ENCODE assay signal across 8 cellular contexts in genomic region chr17:80101946-80102706, GRCh38. TPM values are rescaled to one million over a fixed set of nuclear protein-coding genes. Genes with fewer than 3 reads are reported as not detected.
A peak's percentile ranks its signal among the peaks of the same experiment; 100 is the strongest.
DNase-seq lines count a peak whose midpoint lies in the region; ATAC-seq and TF ChIP-seq lines count a peak whose summit lies in the region.

No MANE protein-coding gene starts in this region.

- H3K4me2 ChIP-seq in PC-3 (ENCODE audit: low read length) = peak overlapping the region; percentile 99
- peak overlapping the region; percentile 99 for H3K4me2 ChIP-seq in smooth muscle cell

- H3K9me3 Mint-ChIP-seq in immature natural killer cell = peaks cover 0 to 1% (median 0%) of the 10 kb centered on the region in 6 donors

- TF ChIP-seq CTCF in GM10266 (IDR thresholded peaks at IDR 0.05; ENCODE audit: control insufficient read depth, insufficient read depth, low read depth, missing control alignments) = no peak
- no peak for TF ChIP-seq CTCF in PC-3 (conservative IDR thresholded peaks at IDR 0.05; ENCODE audit: low read depth, low read length)
- no peak for TF ChIP-seq CTCF in breast epithelium (IDR thresholded peaks at IDR 0.05)
- TF ChIP-seq CTCF in smooth muscle cell (IDR thresholded peaks at IDR 0.05; ENCODE audit: borderline replicate concordance, insufficient read depth, poor library complexity, severe bottlenecking) = no peak

- no peaks in the 10 kb centered on the region for H3K36me3 Mint-ChIP-seq in immature natural killer cell

- H3K4me1 ChIP-seq in PC-3 (ENCODE audit: insufficient read depth, low read length) (peaks cover 18% of the 10 kb centered on the region), breast epithelium (peaks cover 10% of the 10 kb centered on the region in 2 donors), smooth muscle cell (ENCODE audit: low read depth) (peaks cover 5% of the 10 kb centered on the region)

- H3K36me3 ChIP-seq in PC-3 (ENCODE audit: low read depth, low read length) (no peaks in the 10 kb centered on the region), breast epithelium (no peaks in the 10 kb centered on the region), smooth muscle cell (ENCODE audit: low read depth) (no peaks in the 10 kb centered on the region)

- ATAC-seq in HG02943 (IDR thresholded peaks at IDR 0.05; ENCODE audit: low read depth, unreplicated experiment) = peak; percentile 24
- ATAC-seq in PC-3 = peak; percentile 35
- ATAC-seq in HG03520 (IDR thresholded peaks at IDR 0.05; ENCODE audit: unreplicated experiment) = no peak

- H3K27ac ChIP-seq in PC-3 (ENCODE audit: low read length) (no peak overlapping the region), breast epithelium (peak overlapping the region; percentile 83 to 96), smooth muscle cell (ENCODE audit: low read depth) (no peak overlapping the region)

- POLR2A ChIA-PET in PC-3 (lab: Charles Lee; ENCODE audit: unreplicated experiment) = interaction anchor here (0.6 to 1.0 kb wide), 5 partner anchors 43 to 1098 kb away, joined by 3 to 6 read pairs (median 3); no protein-coding TSS in a partner anchor

- H3K27me3 ChIP-seq in PC-3 (ENCODE audit: low read length) = no peaks in the 10 kb centered on the region
- H3K27me3 ChIP-seq in breast epithelium = no peaks in the 10 kb centered on the region
- no peaks in the 10 kb centered on the region for H3K27me3 ChIP-seq in smooth muscle cell (ENCODE audit: low read depth)

- H3K27me3 Mint-ChIP-seq in immature natural killer cell (ENCODE audit: low read depth in 3 of 3) = peaks cover 8 to 12% (median 11%) of the 10 kb centered on the region in 3 donors

- intact Hi-C loops in PC-3 (cut with micrococcal nuclease) (loop anchor here (1.0 to 5.0 kb wide), 3 partner anchors 45 to 150 kb away; partner anchors contain the start of gene EIF4A3), breast epithelium (cut with DNase I; ENCODE audit: low total_unique reads) (no loop called here)

- WGBS in smooth muscle cell (ENCODE audit: low lambda C conversion rate) = 30% methylated on average over 23 of the region's 23 CpGs

- H2AFZ ChIP-seq in PC-3 (ENCODE audit: low read length) = peak overlapping the region; percentile 96
- H2AFZ ChIP-seq in smooth muscle cell (ENCODE audit: low read depth) = peak overlapping the region; percentile 95

- no peak for TF ChIP-seq POLR2A in breast epithelium (IDR thresholded peaks at IDR 0.05)

- DNase-seq in GM10266 (ENCODE audit: extremely low spot score) (peak; percentile 65), PC-3 (peak; percentile 29), breast epithelium (ENCODE audit: low spot score in 2 of 2) (no peak), immature natural killer cell (no peak), smooth muscle cell (lab: John Stamatoyannopoulos, UW; ENCODE audit: unreplicated experiment) (no peak)
- DNase-seq in activated effector memory CD4-positive, alpha-beta T cell treated with anti-CD3 and anti-CD28 coated beads, Interleukin-2, amount 50 U/mL, for 16 hours = no peak

- H3F3A ChIP-seq in PC-3 (ENCODE audit: low read length, unreplicated experiment) (no peaks in the 10 kb centered on the region), smooth muscle cell (ENCODE audit: low read depth) (no peaks in the 10 kb centered on the region)

- H4K20me1 ChIP-seq in PC-3 (ENCODE audit: low read length) (no peaks in the 10 kb centered on the region), smooth muscle cell (ENCODE audit: low read depth) (no peaks in the 10 kb centered on the region)

- CTCF ChIA-PET in PC-3 (lab: Charles Lee) = interaction anchor here (0.5 to 1.3 kb wide), 17 partner anchors 10 to 1115 kb away, joined by 3 to 10 read pairs (median 3); partner anchors contain the start of gene RNF213

- H3K27ac Mint-ChIP-seq in immature natural killer cell = peak overlapping the region; percentile 60 to 91 (median 83)

- H3K9me3 ChIP-seq in PC-3 (ENCODE audit: low read length) (no peaks in the 10 kb centered on the region), breast epithelium (no peaks in the 10 kb centered on the region), smooth muscle cell (replicated peaks; ENCODE audit: low read depth) (no peaks in the 10 kb centered on the region)

- peak overlapping the region; percentile 90 to 92 (median 90) for H3K4me3 Mint-ChIP-seq in immature natural killer cell

- H3K9ac ChIP-seq in PC-3 (ENCODE audit: low read length) (peak overlapping the region; percentile 89), smooth muscle cell (ENCODE audit: low read depth) (peak overlapping the region; percentile 76)

- BruUV-seq in PC-3 (replicated peaks; lab: Mats Ljungman, UMichigan) = TSS peak; percentile 53

- H3K79me2 ChIP-seq in PC-3 (ENCODE audit: low read length) (peaks cover 19% of the 10 kb centered on the region), smooth muscle cell (ENCODE audit: low read depth) (no peaks in the 10 kb centered on the region)

- H3K4me3 ChIP-seq in PC-3 (ENCODE audit: low read length) (peak overlapping the region; percentile 96), breast epithelium (peak overlapping the region; percentile 81 to 88 (median 84)), smooth muscle cell (peak overlapping the region; percentile 78)

- peaks cover 18 to 24% of the 10 kb centered on the region in 2 donors for H3K4me1 Mint-ChIP-seq in immature natural killer cell

- no peaks in the 10 kb centered on the region for H3K9me2 ChIP-seq in PC-3 (replicated peaks; ENCODE audit: low read length)

RNA-seq across cellular contexts. Expression of gene GAA, which starts 0.7 kb away (rescaled TPM):
- 76.2 and 126 TPM in 2 replicates for total RNA-seq in PC-3 (2014; rRNA removed)
- 10 to 100 TPM; 40.6 to 80.3 (median 56.5) TPM for total RNA-seq in breast epithelium
- polyA plus RNA-seq in immature natural killer cell = 10 to 100 TPM; 14.7 to 20.0 (median 15.4) TPM
- total RNA-seq in smooth muscle cell = 36.6 and 37.4 TPM in 2 replicates
- 53.6 and 56.5 TPM in 2 replicates for polyA plus RNA-seq in smooth muscle cell

RNA-seq across cellular contexts. Expression of gene EIF4A3, which starts 44.8 kb away (rescaled TPM):
- total RNA-seq in PC-3 (2014; rRNA removed) (167 and 185 TPM in 2 replicates), breast epithelium (10 to 100 TPM; 46.2 to 93.1 (median 67.9) TPM), smooth muscle cell (75.0 and 86.1 TPM in 2 replicates)
- polyA plus RNA-seq in immature natural killer cell (100 to 1,000 TPM in 1 of 3 donors, 10 to 100 TPM in 2; 70.7 to 124 (median 92.6) TPM), smooth muscle cell (109 and 127 TPM in 2 replicates)

Comparison
In these comparisons a context has a peak if more than half of its experiments do, and no peak if none do; other contexts are left out.
1. DNase-seq: peak in GM10266 (single experiment) and PC-3 (single experiment); none in breast epithelium (0 of 2), immature natural killer cell (0 of 3), smooth muscle cell (single experiment) and activated effector memory CD4-positive, alpha-beta T cell treated with anti-CD3 and anti-CD28 coated beads, Interleukin-2, amount 50 U/mL, for 16 hours (single experiment).
2. H3K27ac ChIP-seq: peak in breast epithelium (2 of 2); none in PC-3 (single experiment) and smooth muscle cell (single experiment).
3. Peak in every context shown above with its lines, with median percentiles within 50 percentile points of each other: H3K4me3 ChIP-seq.